8 cellular contexts compared by ENCODE assay signal in the genomic region with DNA sequence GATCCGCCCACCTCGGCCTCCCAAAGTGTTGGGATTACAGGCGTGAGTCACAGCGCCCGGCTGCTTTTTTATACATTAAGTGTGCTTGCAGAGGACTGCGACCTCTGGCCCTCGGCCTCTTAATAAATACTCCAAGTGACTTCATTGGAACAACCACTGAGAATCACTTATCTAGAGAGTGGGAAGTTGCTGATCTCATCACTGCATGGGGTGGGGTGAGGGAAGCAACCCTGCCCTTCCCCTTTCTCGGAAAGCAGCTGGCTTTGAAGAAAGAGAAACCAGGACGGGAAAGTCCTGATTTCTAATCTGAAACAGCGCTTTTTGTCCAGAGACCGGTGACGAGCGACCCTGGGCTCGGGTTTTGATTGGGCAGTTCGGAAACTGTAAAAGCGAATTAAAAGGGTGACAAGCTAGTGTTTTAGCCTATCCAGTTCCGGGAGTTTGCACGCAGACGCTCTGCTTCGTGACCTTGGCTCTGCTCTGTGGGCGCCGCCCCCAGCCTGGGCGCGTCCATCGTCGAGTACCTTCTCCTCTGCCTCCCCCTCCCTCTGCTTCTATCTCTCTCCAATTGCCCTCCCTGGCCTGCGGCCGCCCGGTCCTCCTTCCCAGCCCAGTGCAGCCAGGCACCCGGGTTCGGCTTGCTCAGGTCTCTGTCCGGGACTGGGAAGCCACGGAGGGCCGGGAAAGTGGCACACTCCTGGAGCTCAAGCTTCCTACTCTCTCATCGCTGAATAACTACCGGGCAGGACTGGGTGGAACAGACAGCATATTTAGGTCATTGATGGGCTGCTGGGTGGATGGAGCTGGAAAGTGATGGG. TPM values are rescaled to one million over a fixed set of nuclear protein-coding genes. Genes with fewer than 3 reads are reported as not detected.
DNase-seq lines count a peak whose midpoint lies in the region; ATAC-seq, FAIRE-seq and TF ChIP-seq lines count a peak whose summit lies in the region.

No MANE protein-coding gene starts in this region.

- DNase-seq in DMS 273 (lab: John Stamatoyannopoulos, UW; ENCODE audit: unreplicated experiment) (peak; percentile 96), HuH-7.5 (ENCODE audit: low spot score) (peak; percentile 49), activated T-cell treated with anti-CD3 and anti-CD28 coated beads for 24 hours (ENCODE audit: low read depth) (peak; percentile 95), endothelial cell of umbilical vein (ENCODE audit: low read depth, low spot score) (peak; percentile 99), mesothelial cell of epicardium (ENCODE audit: low spot score in 2 of 2, unreplicated experiment in 2 of 2) (peak; percentile 67 to 91)
- peak; percentile 89 to 97 for DNase-seq in stimulated activated CD8-positive, alpha-beta memory T cell treated with anti-CD3 and anti-CD28 coated beads, Interleukin-15, amount 100 ng/mL, for 4 hours (ENCODE audit: low read depth in 2 of 2)

- H3K9ac ChIP-seq in OCI-LY3 (ENCODE audit: low read length) (peak overlapping the region; percentile 96), endothelial cell of umbilical vein (replicated peaks; ENCODE audit: extremely low read depth, insufficient read depth, low read length) (peak overlapping the region; percentile 84)

- H3K36me3 ChIP-seq in OCI-LY3 (replicated peaks; ENCODE audit: low read depth, low read length) (peaks cover 14% of the 10 kb centered on the region), endothelial cell of umbilical vein (ENCODE audit: control insufficient read depth in 2 of 2, extremely low read depth in 1 of 2, insufficient read depth in 2 of 2, low read length in 2 of 2) (peaks cover 0 to 2% of the 10 kb centered on the region in 2 experiments)

- TF ChIP-seq POLR2A in endothelial cell of umbilical vein (IDR thresholded peaks at IDR 0.05; ENCODE audit: low read depth, low read length), result peak; percentile 71

- no peaks in the 10 kb centered on the region for H4K20me1 ChIP-seq in OCI-LY3 (ENCODE audit: insufficient read depth, low read length)
- no peaks in the 10 kb centered on the region for H4K20me1 ChIP-seq in endothelial cell of umbilical vein (replicated peaks; ENCODE audit: control insufficient read depth, extremely low read depth, insufficient read depth, low read length)

- dilution Hi-C loops in endothelial cell of umbilical vein (cut with MboI; ENCODE audit: extremely low pct_ligation_motif_present, low sequenced_read_pairs), result loop anchor here (25.0 kb wide), 1 partner anchor 141 kb away; no protein-coding TSS in a partner anchor

- peaks cover 18% of the 10 kb centered on the region for H3K4me1 Mint-ChIP-seq in mesothelial cell of epicardium

- H3K27ac ChIP-seq in OCI-LY3 (ENCODE audit: low read length) (peak overlapping the region; percentile 98), endothelial cell of umbilical vein (ENCODE audit: insufficient read depth, low read depth, low read length) (peak overlapping the region; percentile 71)

- H3K9me1 ChIP-seq in endothelial cell of umbilical vein (replicated peaks; ENCODE audit: control insufficient read depth, extremely low read depth, insufficient read depth, low read length), result no peaks in the 10 kb centered on the region

- peak overlapping the region; percentile 88 for H3K4me2 ChIP-seq in OCI-LY3 (ENCODE audit: low read length)
- H3K4me2 ChIP-seq in endothelial cell of umbilical vein (ENCODE audit: insufficient read depth, low read length), result peak overlapping the region; percentile 88

- intact Hi-C loops in endothelial cell of umbilical vein (cut with micrococcal nuclease), result loop anchor here (1.0 to 5.0 kb wide), 2 partner anchors 65 to 109 kb away; partner anchors contain the start of gene SPG11

- peak; percentile 97 for FAIRE-seq in endothelial cell of umbilical vein (lab: Jason Lieb, UNC)

- no TSS peak for BruUV-seq in endothelial cell of umbilical vein (replicated peaks; lab: Mats Ljungman, UMichigan)

- peaks cover 4% of the 10 kb centered on the region for H3K36me3 Mint-ChIP-seq in mesothelial cell of epicardium

- H3K9me3 Mint-ChIP-seq in mesothelial cell of epicardium, result no peaks in the 10 kb centered on the region

- CTCF ChIA-PET in endothelial cell of umbilical vein (lab: Charles Lee), result interaction anchor here (0.7 to 4.3 kb wide), 5 partner anchors 9 to 66 kb away, joined by 3 to 65 read pairs (median 29); partner anchors contain the start of genes B2M, PATL2 and SPG11

- H3K27me3 ChIP-seq in OCI-LY3 (ENCODE audit: low read depth, low read length), result no peaks in the 10 kb centered on the region
- H3K27me3 ChIP-seq in endothelial cell of umbilical vein (ENCODE audit: control insufficient read depth in 2 of 2, insufficient read depth in 2 of 2, low read length in 2 of 2), result no peaks in the 10 kb centered on the region

- peak; percentile 72 for ATAC-seq in GM21528 (IDR thresholded peaks at IDR 0.05; ENCODE audit: low FRiP score, unreplicated experiment)

- peak overlapping the region; percentile 99 for H3K27ac Mint-ChIP-seq in mesothelial cell of epicardium

- H2AFZ ChIP-seq in OCI-LY3 (ENCODE audit: low read depth, low read length) (no peak overlapping the region), endothelial cell of umbilical vein (ENCODE audit: low read depth, low read length) (peak overlapping the region; percentile 74)

- peaks cover 52% of the 10 kb centered on the region for H3K79me2 ChIP-seq in OCI-LY3 (ENCODE audit: low read length)
- H3K79me2 ChIP-seq in endothelial cell of umbilical vein (ENCODE audit: control insufficient read depth, insufficient read depth, low read length), result no peaks in the 10 kb centered on the region

- H3K4me3 ChIP-seq in OCI-LY3 (ENCODE audit: low read length) (peak overlapping the region; percentile 86), endothelial cell of umbilical vein (replicated peaks in 1 of 3; ENCODE audit: insufficient read depth in 1 of 3, low read depth in 1 of 3, low read length in 3 of 3) (peak overlapping the region; percentile 60 to 75 (median 69))

- H3K27me3 Mint-ChIP-seq in mesothelial cell of epicardium (ENCODE audit: low read depth), result no peaks in the 10 kb centered on the region

- peak overlapping the region; percentile 98 for H3K4me3 Mint-ChIP-seq in mesothelial cell of epicardium

- H3K9me3 ChIP-seq in OCI-LY3 (ENCODE audit: insufficient read depth, low read length) (no peaks in the 10 kb centered on the region), endothelial cell of umbilical vein (replicated peaks; ENCODE audit: control insufficient read depth, insufficient read depth, low read length) (no peaks in the 10 kb centered on the region)

- no peak for TF ChIP-seq CTCF in OCI-LY3 (IDR thresholded peaks at IDR 0.05; ENCODE audit: low read depth, low read length)
- TF ChIP-seq CTCF in endothelial cell of umbilical vein (IDR thresholded peaks at IDR 0.05; ENCODE audit: extremely low read depth in 1 of 2, insufficient read depth in 1 of 2, low read depth in 1 of 2, low read length in 2 of 2), result no peak
- no peak for TF ChIP-seq CTCF in mesothelial cell of epicardium (IDR thresholded peaks at IDR 0.05; ENCODE audit: unreplicated experiment)

- H3K4me1 ChIP-seq in OCI-LY3 (ENCODE audit: low read length), result peaks cover 54% of the 10 kb centered on the region
- peaks cover 32% of the 10 kb centered on the region for H3K4me1 ChIP-seq in endothelial cell of umbilical vein (ENCODE audit: control insufficient read depth, extremely low read depth, insufficient read depth, low read length)

- POLR2A ChIA-PET in endothelial cell of umbilical vein (lab: Charles Lee), result interaction anchor here (0.9 to 4.3 kb wide), 5 partner anchors 9 to 65 kb away, joined by 3 to 63 read pairs (median 4); partner anchors contain the start of genes B2M, PATL2 and SPG11

TF ChIP-seq in endothelial cell of umbilical vein, 7 proteins besides CTCF, POLR2A, EP300 and RAD21 (continues in another document):
- TF ChIP-seq MYC (IDR thresholded peaks at IDR 0.05; ENCODE audit: low read depth, low read length), result no peak
- peak; percentile 1 for TF ChIP-seq MAX (IDR thresholded peaks at IDR 0.05; ENCODE audit: insufficient read depth, insufficient read length)
- TF ChIP-seq FOS (IDR thresholded peaks at IDR 0.05; ENCODE audit: borderline replicate concordance, insufficient read depth, low read length), result peak; percentile 40

RNA-seq across cellular contexts. Expression of gene TRIM69, which starts 7.5 kb away (rescaled TPM):
- total RNA-seq in endothelial cell of umbilical vein, result 10.5 and 13.0 TPM in 2 replicates
- 4.3 and 4.8 TPM in 2 replicates for polyA plus RNA-seq in endothelial cell of umbilical vein
- polyA plus RNA-seq in endothelial cell of umbilical vein (2011; cell fraction: cytosol; rRNA removed), result 5.9 and 6.6 TPM in 2 replicates
- polyA plus RNA-seq in endothelial cell of umbilical vein (2011; cell fraction: nucleus; rRNA removed), result 2.7 and 3.7 TPM in 2 replicates
- 7.3 and 8.4 TPM in 2 replicates for polyA plus RNA-seq in endothelial cell of umbilical vein (2012)
- 13.0 and 13.3 TPM in 2 replicates for polyA minus RNA-seq in endothelial cell of umbilical vein
- polyA minus RNA-seq in endothelial cell of umbilical vein (2011; cell fraction: cytosol; rRNA and poly(A)+ RNA removed), result 4.7 TPM
- polyA minus RNA-seq in endothelial cell of umbilical vein (2011; cell fraction: nucleus; rRNA and poly(A)+ RNA removed), result 3.3 and 4.6 TPM in 2 replicates
- 16.2 to 19.6 TPM (median 17.5 TPM) in 3 replicates for total RNA-seq in mesothelial cell of epicardium

RNA-seq across cellular contexts. Expression of gene B2M, which starts 17.5 kb away (rescaled TPM):
- 725 and 985 TPM in 2 replicates for total RNA-seq in endothelial cell of umbilical vein
- 5,169 and 5,206 TPM in 2 replicates for polyA plus RNA-seq in endothelial cell of umbilical vein
- 3,465 and 6,175 TPM in 2 replicates for polyA plus RNA-seq in endothelial cell of umbilical vein (2011; cell fraction: cytosol; rRNA removed)
- polyA plus RNA-seq in endothelial cell of umbilical vein (2011; cell fraction: nucleus; rRNA removed), result 752 and 1,571 TPM in 2 replicates
- polyA plus RNA-seq in endothelial cell of umbilical vein (2012), result 2,187 and 2,905 TPM in 2 replicates
- 566 and 595 TPM in 2 replicates for polyA minus RNA-seq in endothelial cell of umbilical vein
- 722 TPM for polyA minus RNA-seq in endothelial cell of umbilical vein (2011; cell fraction: cytosol; rRNA and poly(A)+ RNA removed)
- 140 and 206 TPM in 2 replicates for polyA minus RNA-seq in endothelial cell of umbilical vein (2011; cell fraction: nucleus; rRNA and poly(A)+ RNA removed)
- total RNA-seq in mesothelial cell of epicardium, result 237 to 256 TPM (median 240 TPM) in 3 replicates

RNA-seq across cellular contexts. Expression of gene PATL2, which starts 17.7 kb away (rescaled TPM):
- total RNA-seq in endothelial cell of umbilical vein, result 0.42 TPM in 1 of 2 replicates, not detected in the other
- polyA plus RNA-seq in endothelial cell of umbilical vein, result 0.18 and 0.33 TPM in 2 replicates
- 0.04 and 0.18 TPM in 2 replicates for polyA plus RNA-seq in endothelial cell of umbilical vein (2011; cell fraction: cytosol; rRNA removed)
- polyA plus RNA-seq in endothelial cell of umbilical vein (2011; cell fraction: nucleus; rRNA removed), result 0.87 and 1.6 TPM in 2 replicates
- 0.40 and 0.48 TPM in 2 replicates for polyA plus RNA-seq in endothelial cell of umbilical vein (2012)
- 0.32 and 0.76 TPM in 2 replicates for polyA minus RNA-seq in endothelial cell of umbilical vein
- not detected for polyA minus RNA-seq in endothelial cell of umbilical vein (2011; cell fraction: cytosol; rRNA and poly(A)+ RNA removed)
- 1.3 TPM in 2 replicates for polyA minus RNA-seq in endothelial cell of umbilical vein (2011; cell fraction: nucleus; rRNA and poly(A)+ RNA removed)
- 0.66 to 1.3 TPM (median 1.1 TPM) in 3 replicates for total RNA-seq in mesothelial cell of epicardium

Comparison
In these comparisons a context has a peak if more than half of its experiments do, and no peak if none do; other contexts are left out.
1. Peak in every context shown above with its lines: DNase-seq, ATAC-seq, H3K4me3 ChIP-seq and H3K27ac ChIP-seq.
2. DNase-seq: peak in every context shown above with its lines; median percentile 99 in endothelial cell of umbilical vein; 96 in DMS 273; 95 in activated T-cell treated with anti-CD3 and anti-CD28 coated beads for 24 hours; 93 in stimulated activated CD8-positive, alpha-beta memory T cell treated with anti-CD3 and anti-CD28 coated beads, Interleukin-15, amount 100 ng/mL, for 4 hours; 79 in mesothelial cell of epicardium; 49 in HuH-7.5.